32 cellular contexts compared by ENCODE assay signal in genomic region chr3:16354291-16354690, GRCh38.
DNase-seq lines count a peak whose midpoint lies in the region; ATAC-seq, FAIRE-seq and TF ChIP-seq lines count a peak whose summit lies in the region.
"Had no signal": no experiment of that assay in that cellular context is flagged by ENCODE, and none has a peak within 500 bp of the region (broad histone marks: within the 10 kb centered on the region; RNA-seq: fewer than 3 reads in every experiment).

No MANE protein-coding gene starts in this region.

- peaks cover 38% of the 10 kb centered on the region for H3K4me1 Mint-ChIP-seq in activated T-cell treated with anti-CD3 and anti-CD28 coated beads, Interleukin-2, amount 50 U/mL, for 72 hours (ENCODE audit: low read depth)
- H3K4me1 Mint-ChIP-seq in endothelial cell (ENCODE audit: unreplicated experiment): peaks cover 37% of the 10 kb centered on the region

- in situ Hi-C loops in gastrocnemius medialis (cut with MboI; ENCODE audit: low sequenced_read_pairs in 4 of 4): no loop called here

- no peak overlapping the region for H2AFZ ChIP-seq in Karpas-422 (ENCODE audit: low read length)

- H3K4me1 ChIP-seq in Karpas-422 (ENCODE audit: low read length) (peaks cover 62% of the 10 kb centered on the region), gastrocnemius medialis (peaks cover 21 to 68% of the 10 kb centered on the region in 2 donors), ovary (ENCODE audit: insufficient read depth) (no peaks in the 10 kb centered on the region)

- TF ChIP-seq CTCF in bronchial epithelial cell (IDR thresholded peaks at IDR 0.05; ENCODE audit: insufficient read depth, low read length, severe bottlenecking) (no peak), gastrocnemius medialis (IDR thresholded peaks at IDR 0.05 in 4 of 5, conservative IDR thresholded peaks at IDR 0.05 in 1 of 5) (no peak), endothelial cell (IDR thresholded peaks at IDR 0.05; ENCODE audit: unreplicated experiment) (no peak), ovary (IDR thresholded peaks at IDR 0.05) (no peak)

- no peak for TF ChIP-seq POLR2A in gastrocnemius medialis (IDR thresholded peaks at IDR 0.05)
- no peak for TF ChIP-seq POLR2A in ovary (IDR thresholded peaks at IDR 0.05)

- H3K9me3 ChIP-seq in Karpas-422 (ENCODE audit: low read length): no peaks in the 10 kb centered on the region
- H3K9me3 ChIP-seq in gastrocnemius medialis: no peaks in the 10 kb centered on the region
- no peaks in the 10 kb centered on the region for H3K9me3 ChIP-seq in ovary
- H3K9me3 ChIP-seq: MG63, SJSA1, thoracic aorta had no signal

- intact Hi-C loops in gastrocnemius medialis (cut with DNase I; ENCODE audit: low total_unique reads): no loop called here
- intact Hi-C loops in ovary (cut with DNase I): no loop called here

- no peak overlapping the region for H3K4me3 Mint-ChIP-seq in activated T-cell treated with anti-CD3 and anti-CD28 coated beads, Interleukin-2, amount 50 U/mL, for 72 hours
- no peak overlapping the region for H3K4me3 Mint-ChIP-seq in endothelial cell (ENCODE audit: unreplicated experiment)
- H3K4me3 Mint-ChIP-seq: nephron; stimulated activated naive CD8-positive, alpha-beta T cell treated with anti-CD3 and anti-CD28 coated beads, Interleukin-15, amount 100 ng/mL, for 72 hours; WTC11 had no signal

- H3K9me3 Mint-ChIP-seq in activated T-cell treated with anti-CD3 and anti-CD28 coated beads, Interleukin-2, amount 50 U/mL, for 72 hours: no peaks in the 10 kb centered on the region
- H3K9me3 Mint-ChIP-seq in endothelial cell (ENCODE audit: unreplicated experiment): no peaks in the 10 kb centered on the region
- H3K9me3 Mint-ChIP-seq: nephron; stimulated activated naive CD8-positive, alpha-beta T cell treated with anti-CD3 and anti-CD28 coated beads, Interleukin-15, amount 100 ng/mL, for 72 hours; WTC11 had no signal

- H3K27me3 ChIP-seq in Karpas-422 (ENCODE audit: low read length) (no peaks in the 10 kb centered on the region), bronchial epithelial cell (ENCODE audit: control insufficient read depth, insufficient read depth, low read length) (no peaks in the 10 kb centered on the region), gastrocnemius medialis (no peaks in the 10 kb centered on the region), ovary (no peaks in the 10 kb centered on the region)
- H3K27me3 ChIP-seq: MG63, SJSA1 had no signal

- H3K9ac ChIP-seq in Karpas-422 (ENCODE audit: low read length): no peak overlapping the region

- H3K4me3 ChIP-seq in Karpas-422 (ENCODE audit: low read length) (no peak overlapping the region), bronchial epithelial cell (ENCODE audit: low read depth, low read length) (no peak overlapping the region), gastrocnemius medialis (no peak overlapping the region), ovary (no peak overlapping the region)
- H3K4me3 ChIP-seq: lung, MG63, SJSA1, thoracic aorta had no signal

- H3K9me2 ChIP-seq in Karpas-422 (replicated peaks; ENCODE audit: insufficient read depth, low read length): no peaks in the 10 kb centered on the region

- H3K36me3 Mint-ChIP-seq in activated T-cell treated with anti-CD3 and anti-CD28 coated beads, Interleukin-2, amount 50 U/mL, for 72 hours (ENCODE audit: insufficient read depth in 2 of 2): peaks cover 7 to 32% of the 10 kb centered on the region in 2 donors
- H3K36me3 Mint-ChIP-seq in endothelial cell (ENCODE audit: low read depth, unreplicated experiment): peaks cover 28% of the 10 kb centered on the region

- peaks cover 94% of the 10 kb centered on the region for H3K36me3 ChIP-seq in Karpas-422 (ENCODE audit: insufficient read depth, low read length)
- H3K36me3 ChIP-seq in bronchial epithelial cell (ENCODE audit: control insufficient read depth, insufficient read depth, low read length): no peaks in the 10 kb centered on the region
- H3K36me3 ChIP-seq in gastrocnemius medialis: no peaks in the 10 kb centered on the region
- H3K36me3 ChIP-seq in ovary: no peaks in the 10 kb centered on the region

- ATAC-seq in activated T-cell treated with anti-CD3 and anti-CD28 coated beads, Interleukin-2, amount 50 U/mL, for 72 hours (replicated peaks in 1 of 2): no peak
- ATAC-seq in gastrocnemius medialis: peak; percentile 66 to 75
- ATAC-seq: left cardiac atrium; stimulated activated naive CD8-positive, alpha-beta T cell treated with anti-CD3 and anti-CD28 coated beads, Interleukin-15, amount 100 ng/mL, for 72 hours; WTC11 had no signal

- H3K27ac ChIP-seq in Karpas-422 (ENCODE audit: low read length): peak overlapping the region; percentile 33; the same call in 1 of the 2 replicates
- H3K27ac ChIP-seq in gastrocnemius medialis: no peak overlapping the region
- H3K27ac ChIP-seq in ovary: no peak overlapping the region
- H3K27ac ChIP-seq: HL-60, RWPE1, SJSA1, thoracic aorta had no signal

- H3K27ac Mint-ChIP-seq in activated T-cell treated with anti-CD3 and anti-CD28 coated beads, Interleukin-2, amount 50 U/mL, for 72 hours: peak overlapping the region; percentile 13
- no peak overlapping the region for H3K27ac Mint-ChIP-seq in endothelial cell (ENCODE audit: unreplicated experiment)
- H3K27ac Mint-ChIP-seq: nephron; stimulated activated naive CD8-positive, alpha-beta T cell treated with anti-CD3 and anti-CD28 coated beads, Interleukin-15, amount 100 ng/mL, for 72 hours; WTC11 had no signal

- no peak overlapping the region for H3K4me2 ChIP-seq in Karpas-422 (ENCODE audit: low read depth, low read length, poor library complexity, severe bottlenecking)

- FAIRE-seq in bronchial epithelial cell (lab: Jason Lieb, UNC): peak; percentile 7
- FAIRE-seq: colon, H54, urothelium cell line had no signal

- H3K79me2 ChIP-seq in Karpas-422 (ENCODE audit: low read length): peaks cover 88% of the 10 kb centered on the region

- no peak for TF ChIP-seq EP300 in ovary (IDR thresholded peaks at IDR 0.05)

- WGBS in ovary, 3 donors: 94 to 99% (median 97%) methylated on average over 3 of the region's 3 CpGs

- no peaks in the 10 kb centered on the region for H4K20me1 ChIP-seq in Karpas-422 (ENCODE audit: insufficient read depth, low read depth, low read length)

- no peaks in the 10 kb centered on the region for H3K27me3 Mint-ChIP-seq in activated T-cell treated with anti-CD3 and anti-CD28 coated beads, Interleukin-2, amount 50 U/mL, for 72 hours (ENCODE audit: low read depth)
- H3K27me3 Mint-ChIP-seq in endothelial cell (ENCODE audit: unreplicated experiment): peaks cover 11% of the 10 kb centered on the region
- H3K27me3 Mint-ChIP-seq: stimulated activated naive CD8-positive, alpha-beta T cell treated with anti-CD3 and anti-CD28 coated beads, Interleukin-15, amount 100 ng/mL, for 72 hours had no signal

- no peak for DNase-seq in activated T-cell treated with anti-CD3 and anti-CD28 coated beads, Interleukin-2, amount 50 U/mL, for 72 hours
- DNase-seq in activated T-cell treated with anti-CD3 and anti-CD28 coated beads for 4 hours (no peak), Karpas-422 (no peak), bronchial epithelial cell (ENCODE audit: low read depth) (no peak), gastrocnemius medialis (peak; percentile 24 to 27), amniotic stem cell (lab: John Stamatoyannopoulos, UW) (no peak), endothelial cell (ENCODE audit: low spot score) (no peak), ovary (no peak)
- DNase-seq: activated CD4-positive, alpha-beta T cell treated with anti-CD3 and anti-CD28 coated beads, Interleukin-2, amount 50 U/mL, for 1 hour; activated gamma-delta T cell treated with Interleukin-2 at 50 U/mL for 16 hours; AML-193; anterior cingulate cortex; DMS153; effector CD4-positive, alpha-beta T cell; hypothalamus; KG1; left cardiac atrium; MG63; NCI-H1105; NCI-H2029; NCI-H510A treated with DMSO at 0.1 percent for 48 hours; stimulated activated naive CD8-positive, alpha-beta T cell treated with anti-CD3 and anti-CD28 coated beads, Interleukin-15, amount 100 ng/mL, for 72 hours had no signal

Comparison
In these comparisons a context has a peak if more than half of its experiments do, and no peak if none do; other contexts are left out.
1. ATAC-seq: peak in gastrocnemius medialis (2 of 2); none in activated T-cell treated with anti-CD3 and anti-CD28 coated beads, Interleukin-2, amount 50 U/mL, for 72 hours (0 of 2).
2. DNase-seq: peak in gastrocnemius medialis (2 of 2); none in activated T-cell treated with anti-CD3 and anti-CD28 coated beads, Interleukin-2, amount 50 U/mL, for 72 hours (0 of 2), activated T-cell treated with anti-CD3 and anti-CD28 coated beads for 4 hours (single experiment), Karpas-422 (single experiment), bronchial epithelial cell (single experiment), amniotic stem cell (single experiment), endothelial cell (single experiment) and ovary (0 of 5).